2 cellular contexts compared by ENCODE assay signal in the genomic region with DNA sequence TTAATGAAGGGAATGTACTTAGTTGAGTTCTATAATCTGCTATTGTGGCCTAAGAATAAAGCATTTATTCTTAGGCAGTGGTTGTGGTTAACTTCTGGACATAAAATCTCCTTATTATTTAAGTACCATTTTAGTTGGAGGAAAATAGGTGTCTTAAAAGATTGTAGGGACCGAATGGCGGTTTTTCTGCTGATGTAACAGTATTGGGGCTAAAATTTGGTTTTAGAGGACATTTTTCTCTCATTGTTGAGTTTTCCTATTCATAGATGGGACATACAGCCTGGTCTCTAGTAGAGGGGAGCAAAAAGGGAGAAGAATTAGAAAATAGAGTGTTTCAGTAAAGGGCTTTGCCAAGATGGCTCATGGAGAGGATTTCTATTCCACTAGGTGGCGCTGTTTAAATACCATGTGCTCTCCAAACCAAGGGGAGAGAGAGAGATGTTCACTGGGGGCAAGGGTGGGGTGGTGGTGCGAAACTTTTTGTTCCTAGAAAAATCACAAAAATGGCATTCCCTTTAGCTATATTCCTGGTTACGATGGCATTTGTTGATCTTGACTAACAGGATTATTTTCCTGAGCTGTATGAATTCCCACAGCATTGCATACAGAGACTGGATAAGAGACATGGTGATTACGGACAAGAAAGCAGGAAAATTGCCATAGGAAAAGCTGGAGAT.
TF ChIP-seq lines count a peak whose summit lies in the region.

No MANE protein-coding gene starts in this region.

TF ChIP-seq in Ishikawa, 13 proteins besides CTCF, POLR2A, EP300 and RAD21 (continued from another document):
- TF ChIP-seq MAX (IDR thresholded peaks at IDR 0.05), result 0 out of 2 replicates have a peak, but pooled peaks have one; percentile 24

TF ChIP-seq in GM12878, 131 proteins besides CTCF, POLR2A, EP300 and RAD21 (continued from another document):
- TF ChIP-seq SMC3 (IDR thresholded peaks at IDR 0.05; ENCODE audit: borderline replicate concordance, low read length) (peak; percentile 87), RBBP5 (conservative IDR thresholded peaks at IDR 0.05) (no peak), ATF2 (IDR thresholded peaks at IDR 0.05; ENCODE audit: low read length) (no peak), CREB1 (IDR thresholded peaks at IDR 0.05; ENCODE audit: low read depth) (no peak), CBX3 (IDR thresholded peaks at IDR 0.05; ENCODE audit: borderline replicate concordance, low read depth) (no peak), SIX5 (IDR thresholded peaks at IDR 0.05; ENCODE audit: low read depth, low read length, severe bottlenecking) (no peak), HDAC6 (IDR thresholded peaks at IDR 0.05; ENCODE audit: unreplicated experiment) (no peak), KLF5 (IDR thresholded peaks at IDR 0.05; ENCODE audit: partially characterized antibody) (no peak), ZNF592 (IDR thresholded peaks at IDR 0.05) (no peak), STAT1 (conservative IDR thresholded peaks at IDR 0.05) (no peak), CBX5 (IDR thresholded peaks at IDR 0.05; ENCODE audit: low read depth) (no peak), ETV6 (conservative IDR thresholded peaks at IDR 0.05 in 1 of 2, IDR thresholded peaks at IDR 0.05 in 1 of 2; ENCODE audit: borderline replicate concordance in 1 of 2, low read depth in 1 of 2) (0 out of 4 replicates have a peak, but pooled peaks of 1 of the 2 experiments have one; percentile 17), RELA (IDR thresholded peaks at IDR 0.05; ENCODE audit: borderline replicate concordance, partially characterized antibody) (no peak), USF2 (IDR thresholded peaks at IDR 0.05; ENCODE audit: borderline replicate concordance, low read depth, low read length) (no peak), YBX1 (IDR thresholded peaks at IDR 0.05) (no peak), TCF3 (IDR thresholded peaks at IDR 0.05; ENCODE audit: borderline replicate concordance, insufficient read depth, low read depth, low read length) (no peak), ATF3 (IDR thresholded peaks at IDR 0.05; ENCODE audit: borderline replicate concordance, extremely low read depth, low read depth, low read length) (no peak), SREBF1 (IDR thresholded peaks at IDR 0.05; ENCODE audit: low read length) (no peak), YY1 (IDR thresholded peaks at IDR 0.05; ENCODE audit: low read depth, low read length) (peak; percentile 88), DPF2 (IDR thresholded peaks at IDR 0.05) (no peak), RUNX3 (IDR thresholded peaks at IDR 0.05; ENCODE audit: low read length) (0 out of 2 replicates have a peak, but pooled peaks have one; percentile 10), CHD2 (IDR thresholded peaks at IDR 0.05; ENCODE audit: borderline replicate concordance, low read depth, low read length) (no peak), ATF7 (IDR thresholded peaks at IDR 0.05; ENCODE audit: low read depth) (no peak), PAX8 (IDR thresholded peaks at IDR 0.05) (no peak), ZZZ3 (IDR thresholded peaks at IDR 0.05; ENCODE audit: control insufficient read depth, insufficient read length, low read depth) (no peak), ZNF24 (IDR thresholded peaks at IDR 0.05) (no peak), KDM1A (IDR thresholded peaks at IDR 0.05; ENCODE audit: borderline replicate concordance) (no peak), FOXK2 (IDR thresholded peaks at IDR 0.05) (no peak), NRF1 (conservative IDR thresholded peaks at IDR 0.05; ENCODE audit: low read depth, low read length) (no peak)
- TF ChIP-seq, protein P1, sequence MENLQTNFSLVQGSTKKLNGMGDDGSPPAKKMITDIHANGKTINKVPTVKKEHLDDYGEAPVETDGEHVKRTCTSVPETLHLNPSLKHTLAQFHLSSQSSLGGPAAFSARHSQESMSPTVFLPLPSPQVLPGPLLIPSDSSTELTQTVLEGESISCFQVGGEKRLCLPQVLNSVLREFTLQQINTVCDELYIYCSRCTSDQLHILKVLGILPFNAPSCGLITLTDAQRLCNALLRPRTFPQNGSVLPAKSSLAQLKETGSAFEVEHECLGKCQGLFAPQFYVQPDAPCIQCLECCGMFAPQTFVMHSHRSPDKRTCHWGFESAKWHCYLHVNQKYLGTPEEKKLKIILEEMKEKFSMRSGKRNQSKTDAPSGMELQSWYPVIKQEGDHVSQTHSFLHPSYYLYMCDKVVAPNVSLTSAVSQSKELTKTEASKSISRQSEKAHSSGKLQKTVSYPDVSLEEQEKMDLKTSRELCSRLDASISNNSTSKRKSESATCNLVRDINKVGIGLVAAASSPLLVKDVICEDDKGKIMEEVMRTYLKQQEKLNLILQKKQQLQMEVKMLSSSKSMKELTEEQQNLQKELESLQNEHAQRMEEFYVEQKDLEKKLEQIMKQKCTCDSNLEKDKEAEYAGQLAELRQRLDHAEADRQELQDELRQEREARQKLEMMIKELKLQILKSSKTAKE (IDR thresholded peaks at IDR 0.05; ENCODE audit: low read depth, poor library complexity, severe bottlenecking), result no peak
- TF ChIP-seq, protein P2, sequence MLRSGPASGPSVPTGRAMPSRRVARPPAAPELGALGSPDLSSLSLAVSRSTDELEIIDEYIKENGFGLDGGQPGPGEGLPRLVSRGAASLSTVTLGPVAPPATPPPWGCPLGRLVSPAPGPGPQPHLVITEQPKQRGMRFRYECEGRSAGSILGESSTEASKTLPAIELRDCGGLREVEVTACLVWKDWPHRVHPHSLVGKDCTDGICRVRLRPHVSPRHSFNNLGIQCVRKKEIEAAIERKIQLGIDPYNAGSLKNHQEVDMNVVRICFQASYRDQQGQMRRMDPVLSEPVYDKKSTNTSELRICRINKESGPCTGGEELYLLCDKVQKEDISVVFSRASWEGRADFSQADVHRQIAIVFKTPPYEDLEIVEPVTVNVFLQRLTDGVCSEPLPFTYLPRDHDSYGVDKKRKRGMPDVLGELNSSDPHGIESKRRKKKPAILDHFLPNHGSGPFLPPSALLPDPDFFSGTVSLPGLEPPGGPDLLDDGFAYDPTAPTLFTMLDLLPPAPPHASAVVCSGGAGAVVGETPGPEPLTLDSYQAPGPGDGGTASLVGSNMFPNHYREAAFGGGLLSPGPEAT (IDR thresholded peaks at IDR 0.05; ENCODE audit: low read depth), result no peak
